15 cellular contexts compared by ENCODE assay signal in genomic region chr20:10713161-10713560, GRCh38.
"Had no signal": no experiment of that assay in that cellular context is flagged by ENCODE, and none has a peak within 500 bp of the region (broad histone marks: within the 10 kb centered on the region; RNA-seq: fewer than 3 reads in every experiment).

No MANE protein-coding gene starts in this region.

- H3K27ac Mint-ChIP-seq: activated CD4-positive, alpha-beta memory T cell treated with anti-CD3 and anti-CD28 coated beads for 36 hours; activated CD8-positive, alpha-beta memory T cell treated with anti-CD3 and anti-CD28 coated beads, Interleukin-2, amount 10 ng/mL, durations not matched to agents 7 days and 5 days; activated naive CD4-positive, alpha-beta T cell treated with anti-CD3 and anti-CD28 coated beads, Interleukin-2, amount 50 U/mL, for 24 hours; stimulated activated naive B cell treated with anti-CD40 and anti-IgM and Interleukin-4, amounts not matched to agents 10 μg/mL and 1 μg/mL and 100 μg/mL, for 72 hours had no signal

- H3K9me3 ChIP-seq: adrenal gland, esophagus muscularis mucosa, transverse colon, vagina had no signal

- H3K36me3 Mint-ChIP-seq: activated CD4-positive, alpha-beta memory T cell treated with anti-CD3 and anti-CD28 coated beads for 36 hours; activated CD8-positive, alpha-beta memory T cell treated with anti-CD3 and anti-CD28 coated beads, Interleukin-2, amount 10 ng/mL, durations not matched to agents 7 days and 5 days; activated naive CD4-positive, alpha-beta T cell treated with anti-CD3 and anti-CD28 coated beads, Interleukin-2, amount 50 U/mL, for 24 hours; stimulated activated naive B cell treated with anti-CD40 and anti-IgM and Interleukin-4, amounts not matched to agents 10 μg/mL and 1 μg/mL and 100 μg/mL, for 72 hours had no signal

- DNase-seq: activated CD4-positive, alpha-beta memory T cell treated with anti-CD3 and anti-CD28 coated beads for 36 hours; activated CD8-positive, alpha-beta memory T cell treated with anti-CD3 and anti-CD28 coated beads, Interleukin-2, amount 10 ng/mL, durations not matched to agents 7 days and 5 days; activated effector memory CD4-positive, alpha-beta T cell treated with Interleukin-2 at 50 U/mL for 16 hours; activated T-cell treated with anti-CD3 and anti-CD28 coated beads, Interleukin-2, amount 50 U/mL, for 1 hour; caudate nucleus; effector CD4-positive, alpha-beta T cell; foreskin fibroblast; stimulated activated naive B cell treated with anti-CD40 and anti-IgM and Interleukin-4, amounts not matched to agents 10 μg/mL and 1 μg/mL and 100 μg/mL, for 72 hours; transverse colon; WERI-Rb-1 had no signal

- H3K4me1 ChIP-seq: adrenal gland, vagina had no signal

- H3K27ac ChIP-seq: adrenal gland, esophagus muscularis mucosa, transverse colon, vagina, WERI-Rb-1 had no signal

- H3K9me3 Mint-ChIP-seq: activated CD4-positive, alpha-beta memory T cell treated with anti-CD3 and anti-CD28 coated beads for 36 hours; activated naive CD4-positive, alpha-beta T cell treated with anti-CD3 and anti-CD28 coated beads, Interleukin-2, amount 50 U/mL, for 24 hours; stimulated activated naive B cell treated with anti-CD40 and anti-IgM and Interleukin-4, amounts not matched to agents 10 μg/mL and 1 μg/mL and 100 μg/mL, for 72 hours had no signal

- H3K4me3 Mint-ChIP-seq: activated CD4-positive, alpha-beta memory T cell treated with anti-CD3 and anti-CD28 coated beads for 36 hours; activated CD8-positive, alpha-beta memory T cell treated with anti-CD3 and anti-CD28 coated beads, Interleukin-2, amount 10 ng/mL, durations not matched to agents 7 days and 5 days; activated naive CD4-positive, alpha-beta T cell treated with anti-CD3 and anti-CD28 coated beads, Interleukin-2, amount 50 U/mL, for 24 hours; stimulated activated naive B cell treated with anti-CD40 and anti-IgM and Interleukin-4, amounts not matched to agents 10 μg/mL and 1 μg/mL and 100 μg/mL, for 72 hours had no signal

- ATAC-seq: activated CD8-positive, alpha-beta memory T cell treated with anti-CD3 and anti-CD28 coated beads, Interleukin-2, amount 10 ng/mL, durations not matched to agents 7 days and 5 days; stimulated activated naive B cell treated with anti-CD40 and anti-IgM and Interleukin-4, amounts not matched to agents 10 μg/mL and 1 μg/mL and 100 μg/mL, for 72 hours had no signal

- H3K4me1 Mint-ChIP-seq: activated CD8-positive, alpha-beta memory T cell treated with anti-CD3 and anti-CD28 coated beads, Interleukin-2, amount 10 ng/mL, durations not matched to agents 7 days and 5 days; activated naive CD4-positive, alpha-beta T cell treated with anti-CD3 and anti-CD28 coated beads, Interleukin-2, amount 50 U/mL, for 24 hours; stimulated activated naive B cell treated with anti-CD40 and anti-IgM and Interleukin-4, amounts not matched to agents 10 μg/mL and 1 μg/mL and 100 μg/mL, for 72 hours had no signal

- H3K36me3 ChIP-seq: adrenal gland, esophagus muscularis mucosa, transverse colon, vagina, WERI-Rb-1 had no signal

- H3K4me3 ChIP-seq: adrenal gland, coronary artery, esophagus muscularis mucosa, transverse colon, vagina had no signal

- H3K27me3 Mint-ChIP-seq: activated CD4-positive, alpha-beta memory T cell treated with anti-CD3 and anti-CD28 coated beads for 36 hours had no signal

- H3K27me3 ChIP-seq: adrenal gland, esophagus muscularis mucosa, transverse colon, vagina had no signal
